ENCODE assay signal across 1 cellular context in genomic region chr20:50728981-50729874, GRCh38.
TF ChIP-seq lines count a peak whose summit lies in the region.

No MANE protein-coding gene starts in this region.

TF ChIP-seq in HepG2, 621 proteins besides CTCF, POLR2A, EP300 and RAD21 (continued from another document and continues in another):
- no peak for TF ChIP-seq BATF2 (CRISPR knock-in tag; IDR thresholded peaks at IDR 0.05)
- TF ChIP-seq SOX5 (CRISPR knock-in tag; IDR thresholded peaks at IDR 0.05; ENCODE audit: borderline replicate concordance) = peak; percentile 63; the same call in 1 of the 2 replicates
- no peak for TF ChIP-seq ZNF367 (CRISPR knock-in tag; IDR thresholded peaks at IDR 0.05; ENCODE audit: borderline replicate concordance)
- TF ChIP-seq ZC3H4 (CRISPR knock-in tag; IDR thresholded peaks at IDR 0.05; ENCODE audit: borderline replicate concordance) = no peak
- TF ChIP-seq KDM5A (IDR thresholded peaks at IDR 0.05; ENCODE audit: borderline replicate concordance, low read length) = no peak
- TF ChIP-seq SOX6 (IDR thresholded peaks at IDR 0.05) = no peak
- TF ChIP-seq SOX6 (CRISPR knock-in tag; IDR thresholded peaks at IDR 0.05) = peak; percentile 62; the same call in 1 of the 2 replicates
- TF ChIP-seq ZBTB7A (CRISPR knock-in tag; IDR thresholded peaks at IDR 0.05) = no peak
- TF ChIP-seq SMARCC2 (IDR thresholded peaks at IDR 0.05) = no peak
- no peak; the same call in 1 of the 2 replicates for TF ChIP-seq ZNF510 (CRISPR knock-in tag; IDR thresholded peaks at IDR 0.05; ENCODE audit: low read depth)
- no peak for TF ChIP-seq IKZF1 (IDR thresholded peaks at IDR 0.05)
- TF ChIP-seq ZNF747 (CRISPR knock-in tag; IDR thresholded peaks at IDR 0.05; ENCODE audit: borderline replicate concordance) = no peak
- no peak for TF ChIP-seq JARID2 (CRISPR knock-in tag; IDR thresholded peaks at IDR 0.05; ENCODE audit: insufficient replicate concordance)
- TF ChIP-seq ZNF567 (CRISPR knock-in tag; IDR thresholded peaks at IDR 0.05; ENCODE audit: borderline replicate concordance) = no peak
- no peak for TF ChIP-seq TRIM22 (IDR thresholded peaks at IDR 0.05)
- TF ChIP-seq TARDBP (CRISPR knock-in tag; IDR thresholded peaks at IDR 0.05) = no peak
- no peak for TF ChIP-seq FLYWCH1 (CRISPR knock-in tag; IDR thresholded peaks at IDR 0.05)
- no peak for TF ChIP-seq YY1 (IDR thresholded peaks at IDR 0.05; ENCODE audit: insufficient read depth, insufficient replicate concordance, low read depth, low read length)
- TF ChIP-seq ZFP41 (CRISPR knock-in tag; IDR thresholded peaks at IDR 0.05; ENCODE audit: borderline replicate concordance) = no peak
- TF ChIP-seq SMAD9 (CRISPR knock-in tag; IDR thresholded peaks at IDR 0.05) = no peak
- 0 out of 2 replicates have a peak, but pooled peaks have one; percentile 25 for TF ChIP-seq MEF2D (CRISPR knock-in tag; IDR thresholded peaks at IDR 0.05)
- TF ChIP-seq ATM (IDR thresholded peaks at IDR 0.05; ENCODE audit: borderline replicate concordance) = no peak
- no peak for TF ChIP-seq ZNF614 (CRISPR knock-in tag; IDR thresholded peaks at IDR 0.05; ENCODE audit: borderline replicate concordance)
- TF ChIP-seq SNAI1 (CRISPR knock-in tag; IDR thresholded peaks at IDR 0.05; ENCODE audit: borderline replicate concordance) = no peak
- no peak for TF ChIP-seq ZNF251 (CRISPR knock-in tag; IDR thresholded peaks at IDR 0.05)
- no peak for TF ChIP-seq ZNF737 (CRISPR knock-in tag; IDR thresholded peaks at IDR 0.05; ENCODE audit: borderline replicate concordance)
- no peak for TF ChIP-seq CHCHD3 (CRISPR knock-in tag; IDR thresholded peaks at IDR 0.05)
- no peak for TF ChIP-seq ZNF780A (CRISPR knock-in tag; IDR thresholded peaks at IDR 0.05)
- peak; percentile 35; the same call in 1 of the 2 replicates for TF ChIP-seq BRD4 (CRISPR knock-in tag; IDR thresholded peaks at IDR 0.05)
- no peak for TF ChIP-seq ZNF3 (CRISPR knock-in tag; IDR thresholded peaks at IDR 0.05)
- TF ChIP-seq ZNF772 (CRISPR knock-in tag; IDR thresholded peaks at IDR 0.05) = peak; percentile 58
- TF ChIP-seq ZBTB42 (CRISPR knock-in tag; IDR thresholded peaks at IDR 0.05) = no peak
- peak; percentile 91; the same call in 1 of the 2 replicates for TF ChIP-seq SSRP1 (CRISPR knock-in tag; IDR thresholded peaks at IDR 0.05)
- no peak for TF ChIP-seq ZNF44 (CRISPR knock-in tag; IDR thresholded peaks at IDR 0.05)
- TF ChIP-seq BHLHE40 (IDR thresholded peaks at IDR 0.05; ENCODE audit: low read length) = no peak
- no peak for TF ChIP-seq MEIS1 (CRISPR knock-in tag; IDR thresholded peaks at IDR 0.05; ENCODE audit: borderline replicate concordance)
- no peak for TF ChIP-seq HOXD1 (CRISPR knock-in tag; IDR thresholded peaks at IDR 0.05)
- TF ChIP-seq YEATS2 (CRISPR knock-in tag; IDR thresholded peaks at IDR 0.05; ENCODE audit: borderline replicate concordance) = no peak
- TF ChIP-seq GMEB2 (CRISPR knock-in tag; IDR thresholded peaks at IDR 0.05; ENCODE audit: low read depth) = no peak
- TF ChIP-seq U2AF2 (IDR thresholded peaks at IDR 0.05; ENCODE audit: low read depth, low read length) = no peak
- no peak for TF ChIP-seq ZMYM3 (CRISPR knock-in tag; IDR thresholded peaks at IDR 0.05)
- no peak for TF ChIP-seq U2AF1 (optimal IDR thresholded peaks at IDR 0.05; ENCODE audit: low read depth, low read length)
- TF ChIP-seq ARNT (IDR thresholded peaks at IDR 0.05) = no peak
- TF ChIP-seq ARID2 (CRISPR knock-in tag; IDR thresholded peaks at IDR 0.05; ENCODE audit: borderline replicate concordance) = 0 out of 2 replicates have a peak, but pooled peaks have one; percentile 58
- TF ChIP-seq ZMYM4 (CRISPR knock-in tag; IDR thresholded peaks at IDR 0.05) = 0 out of 2 replicates have a peak, but pooled peaks have one; percentile 30
- TF ChIP-seq DZIP1 (CRISPR knock-in tag; IDR thresholded peaks at IDR 0.05) = no peak
- TF ChIP-seq IRF2 (CRISPR knock-in tag; IDR thresholded peaks at IDR 0.05) = no peak; the same call in 1 of the 2 replicates
- no peak for TF ChIP-seq ZNF263 (CRISPR knock-in tag; IDR thresholded peaks at IDR 0.05)
- TF ChIP-seq ATF4 (CRISPR knock-in tag; IDR thresholded peaks at IDR 0.05) = peak in 1 of 2 experiments; percentile 57; a peak in 1 of 4 replicates
- TF ChIP-seq IKZF5 (CRISPR knock-in tag; IDR thresholded peaks at IDR 0.05) = peak; percentile 48; the same call in 1 of the 2 replicates
- no peak for TF ChIP-seq E2F1 (CRISPR knock-in tag; IDR thresholded peaks at IDR 0.05)
- no peak for TF ChIP-seq ELK4 (CRISPR knock-in tag; IDR thresholded peaks at IDR 0.05; ENCODE audit: borderline replicate concordance)
- no peak; the same call in 1 of the 2 replicates for TF ChIP-seq ATF1 (CRISPR knock-in tag; IDR thresholded peaks at IDR 0.05)
- TF ChIP-seq KDM3A (CRISPR knock-in tag; IDR thresholded peaks at IDR 0.05; ENCODE audit: low read depth) = no peak
- no peak for TF ChIP-seq MAF1 (CRISPR knock-in tag; IDR thresholded peaks at IDR 0.05; ENCODE audit: borderline replicate concordance)
- no peak for TF ChIP-seq ZBTB10 (CRISPR knock-in tag; IDR thresholded peaks at IDR 0.05; ENCODE audit: borderline replicate concordance)
- no peak for TF ChIP-seq ZNF547 (CRISPR knock-in tag; IDR thresholded peaks at IDR 0.05)
- peak; percentile 65 for TF ChIP-seq TGIF2 (CRISPR knock-in tag; IDR thresholded peaks at IDR 0.05)
- no peak for TF ChIP-seq ZBTB34 (CRISPR knock-in tag; IDR thresholded peaks at IDR 0.05)
- no peak for TF ChIP-seq KMT2A (CRISPR knock-in tag; IDR thresholded peaks at IDR 0.05)
- TF ChIP-seq ZFX (CRISPR knock-in tag; IDR thresholded peaks at IDR 0.05; ENCODE audit: low read depth) = peak; percentile 66
- peak; percentile 53; the same call in 1 of the 2 replicates for TF ChIP-seq MEIS2 (CRISPR knock-in tag; IDR thresholded peaks at IDR 0.05)
- TF ChIP-seq PHF5A (CRISPR knock-in tag; IDR thresholded peaks at IDR 0.05; ENCODE audit: low read depth, unreplicated experiment) = no peak
